Comparison of ENCODE assay signal across 1 cellular context in genomic region chr19:49331616-49332055, GRCh38.
TF ChIP-seq lines count a peak whose summit lies in the region.

No MANE protein-coding gene starts in this region.

TF ChIP-seq in H1, 55 proteins besides CTCF, POLR2A, EP300 and RAD21:
- TF ChIP-seq ATF3 (IDR thresholded peaks at IDR 0.05; ENCODE audit: insufficient read depth, low read depth, low read length) (peak; percentile 51; the same call in 1 of the 2 replicates), SIX5 (IDR thresholded peaks at IDR 0.05; ENCODE audit: low read depth, low read length) (peak; percentile 70), E2F6 (IDR thresholded peaks at IDR 0.05) (no peak), YY1 (IDR thresholded peaks at IDR 0.05; ENCODE audit: low read depth, low read length) (peak; percentile 35; the same call in 1 of the 2 replicates), USF2 (IDR thresholded peaks at IDR 0.05; ENCODE audit: low read length) (peak; percentile 91), JUND (IDR thresholded peaks at IDR 0.05; ENCODE audit: low read length) (no peak), RFX5 (IDR thresholded peaks at IDR 0.05; ENCODE audit: borderline replicate concordance, low read depth, low read length) (no peak), TEAD4 (IDR thresholded peaks at IDR 0.05; ENCODE audit: low read depth, low read length) (no peak)
